ENCODE assay signal across 6 cellular contexts in genomic region chr3:185864767-185865166, GRCh38. TPM values are rescaled to one million over a fixed set of nuclear protein-coding genes. Genes with fewer than 3 reads are reported as not detected.
"Had no signal": no experiment of that assay in that cellular context is flagged by ENCODE, and none has a peak within 500 bp of the region (broad histone marks: within the 10 kb centered on the region; RNA-seq: fewer than 3 reads in every experiment).

No MANE protein-coding gene starts in this region.

- DNase-seq: IMR-90, KBM-7 had no signal

- H3K9me3 Mint-ChIP-seq: IgD-negative memory B cell had no signal

- H3K4me3 ChIP-seq: K562 had no signal

- H3K4me1 Mint-ChIP-seq: IgD-negative memory B cell had no signal

- ATAC-seq: K562 had no signal

- H3K36me3 Mint-ChIP-seq: IgD-negative memory B cell had no signal

- H3K27ac ChIP-seq: HL-60 had no signal

- H3K4me3 Mint-ChIP-seq: IgD-negative memory B cell had no signal

- FAIRE-seq: HTR-8/SVneo, K562 had no signal

RNA-seq across cellular contexts. Expression of gene IGF2BP2, which starts 39.9 kb away (rescaled TPM):
- polyA plus RNA-seq: IgD-negative memory B cell had no signal
